1 cellular context compared by ENCODE assay signal in genomic region chr17:46783031-46783593, GRCh38.
TF ChIP-seq lines count a peak whose summit lies in the region.

No MANE protein-coding gene starts in this region.

TF ChIP-seq in HepG2, 621 proteins besides CTCF, POLR2A, EP300 and RAD21 (continued from another document and continues in another):
- TF ChIP-seq RFX1 (IDR thresholded peaks at IDR 0.05) (no peak), DNMT1 (CRISPR knock-in tag; IDR thresholded peaks at IDR 0.05) (no peak), KDM6A (CRISPR knock-in tag; IDR thresholded peaks at IDR 0.05; ENCODE audit: low read depth) (peak; percentile 57), SOX5 (CRISPR knock-in tag; IDR thresholded peaks at IDR 0.05; ENCODE audit: borderline replicate concordance) (peak; percentile 54; the same call in 1 of the 2 replicates), ZZZ3 (CRISPR knock-in tag; IDR thresholded peaks at IDR 0.05; ENCODE audit: borderline replicate concordance) (no peak), ZBTB40 (IDR thresholded peaks at IDR 0.05) (no peak), ZBTB40 (CRISPR knock-in tag; IDR thresholded peaks at IDR 0.05) (0 out of 2 replicates have a peak, but pooled peaks have one; percentile 8), HDAC1 (CRISPR knock-in tag; IDR thresholded peaks at IDR 0.05) (peak; percentile 67), FLYWCH1 (CRISPR knock-in tag; IDR thresholded peaks at IDR 0.05) (no peak), ARID4A (CRISPR knock-in tag; IDR thresholded peaks at IDR 0.05; ENCODE audit: borderline replicate concordance) (0 out of 2 replicates have a peak, but pooled peaks have one; percentile 20), ARNT (IDR thresholded peaks at IDR 0.05) (no peak), ZNF24 (IDR thresholded peaks at IDR 0.05) (no peak), SKI (IDR thresholded peaks at IDR 0.05; ENCODE audit: partially characterized antibody) (no peak), PRDM10 (CRISPR knock-in tag; IDR thresholded peaks at IDR 0.05; ENCODE audit: low read depth) (peak; percentile 41; the same call in 1 of the 2 replicates), PHF20 (CRISPR knock-in tag; IDR thresholded peaks at IDR 0.05) (no peak), ZNF780A (CRISPR knock-in tag; IDR thresholded peaks at IDR 0.05) (no peak), DBP (CRISPR knock-in tag; IDR thresholded peaks at IDR 0.05; ENCODE audit: not compliant biosample characterization) (no peak), MED1 (CRISPR knock-in tag; IDR thresholded peaks at IDR 0.05) (peak; percentile 85), HMGXB4 (CRISPR knock-in tag; IDR thresholded peaks at IDR 0.05; ENCODE audit: borderline replicate concordance in 1 of 2, low read depth in 1 of 2) (no peak), ASH2L (IDR thresholded peaks at IDR 0.05; ENCODE audit: insufficient read length, low read depth, low read length) (no peak), KDM3A (CRISPR knock-in tag; IDR thresholded peaks at IDR 0.05; ENCODE audit: low read depth) (no peak), ZNF549 (CRISPR knock-in tag; IDR thresholded peaks at IDR 0.05) (no peak), ZNF317 (CRISPR knock-in tag; IDR thresholded peaks at IDR 0.05) (no peak), GMEB2 (CRISPR knock-in tag; IDR thresholded peaks at IDR 0.05; ENCODE audit: low read depth) (no peak), GTF3A (CRISPR knock-in tag; conservative IDR thresholded peaks at IDR 0.05) (no peak), ZNF777 (CRISPR knock-in tag; IDR thresholded peaks at IDR 0.05) (no peak), TEF (CRISPR knock-in tag; IDR thresholded peaks at IDR 0.05) (no peak), KMT2B (CRISPR knock-in tag; IDR thresholded peaks at IDR 0.05) (0 out of 2 replicates have a peak, but pooled peaks have one; percentile 28), ETS1 (CRISPR knock-in tag; IDR thresholded peaks at IDR 0.05) (no peak), JDP2 (CRISPR knock-in tag; IDR thresholded peaks at IDR 0.05; ENCODE audit: borderline replicate concordance) (no peak), ZBTB34 (CRISPR knock-in tag; IDR thresholded peaks at IDR 0.05) (no peak)
